Comparison of ENCODE assay signal across 8 cellular contexts in the genomic region with DNA sequence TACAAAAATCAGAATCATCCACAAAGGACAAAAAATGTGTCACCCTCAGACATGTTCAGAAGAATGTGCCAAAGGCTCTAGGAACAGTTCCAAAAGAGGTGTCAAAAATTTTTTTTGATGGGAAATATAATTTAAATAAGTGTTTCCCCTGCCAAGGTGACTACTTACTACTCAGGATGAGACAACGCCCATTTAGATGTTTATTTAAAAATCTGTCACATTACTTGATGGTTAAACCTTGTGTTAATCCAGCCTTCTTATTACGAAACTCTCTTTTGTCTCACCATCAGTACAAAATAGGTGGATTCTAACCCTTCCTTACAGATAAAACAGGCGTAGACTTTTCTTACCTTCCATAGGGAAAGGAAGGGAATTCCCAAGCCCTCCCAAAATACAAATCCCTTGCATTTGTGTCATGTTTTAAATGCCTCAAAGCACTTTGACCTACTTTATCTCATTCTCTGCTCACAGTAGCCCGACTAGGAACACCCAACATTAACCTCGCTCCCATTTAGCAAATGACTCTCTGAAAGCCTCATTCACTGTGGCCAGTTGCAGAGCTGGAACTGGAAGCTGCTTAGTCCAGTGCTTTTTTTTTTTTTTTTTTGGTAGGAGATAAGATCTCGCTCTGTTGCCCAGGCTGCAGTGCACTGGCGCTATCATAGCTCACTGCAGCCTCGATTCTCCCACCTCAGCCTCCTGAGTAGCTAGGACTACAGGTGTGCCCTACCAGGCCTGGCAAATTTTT. TPM values are rescaled to one million over a fixed set of nuclear protein-coding genes. Genes with fewer than 3 reads are reported as not detected.
DNase-seq lines count a peak whose midpoint lies in the region; ATAC-seq and TF ChIP-seq lines count a peak whose summit lies in the region.

No MANE protein-coding gene starts in this region.

- H3K9me3 ChIP-seq in Caco-2 (no peaks in the 10 kb centered on the region), RWPE2 (ENCODE audit: severe bottlenecking) (no peaks in the 10 kb centered on the region)

- H3K27ac Mint-ChIP-seq in Caco-2 (ENCODE audit: unreplicated experiment): peak overlapping the region; percentile 53
- H3K27ac Mint-ChIP-seq in nephron: peak overlapping the region; percentile 28 to 67 (median 53)

- H3K27me3 Mint-ChIP-seq in Caco-2 (ENCODE audit: insufficient read depth, unreplicated experiment): no peaks in the 10 kb centered on the region
- H3K27me3 Mint-ChIP-seq in nephron (ENCODE audit: low read depth): peaks cover 8% of the 10 kb centered on the region

- CTCF ChIA-PET in Caco-2 (lab: Charles Lee): interaction anchor here (0.6 to 2.1 kb wide), 2 partner anchors 38 to 74 kb away, joined by 3 to 9 read pairs; no protein-coding TSS in a partner anchor

- no TSS peak for BruUV-seq in Caco-2 (replicated peaks; lab: Mats Ljungman, UMichigan)

- no peaks in the 10 kb centered on the region for H3K36me3 ChIP-seq in Caco-2 (ENCODE audit: control insufficient read depth, insufficient read depth, low read length)
- no peaks in the 10 kb centered on the region for H3K36me3 ChIP-seq in RWPE2 (ENCODE audit: low read depth)

- no peak for ATAC-seq in RWPE2 (ENCODE audit: low read depth)
- peak; percentile 10 for ATAC-seq in esophagus mucosa
- no peak for ATAC-seq in HG02885 (IDR thresholded peaks at IDR 0.05; ENCODE audit: poor library complexity, unreplicated experiment)

- intact Hi-C loops in Caco-2 (cut with micrococcal nuclease; ENCODE audit: unreplicated experiment): no loop called here

- H3K36me3 Mint-ChIP-seq in Caco-2 (ENCODE audit: insufficient read depth, unreplicated experiment) (peaks cover 5% of the 10 kb centered on the region), nephron (ENCODE audit: low read depth) (no peaks in the 10 kb centered on the region)

- POLR2A ChIA-PET in Caco-2 (lab: Charles Lee): interaction anchor here (0.7 to 1.0 kb wide), 2 partner anchors 87 to 1289 kb away, joined by 5 to 13 read pairs; a partner anchor contains a TSS

- peak overlapping the region; percentile 74 for H3K27ac ChIP-seq in RWPE2 (ENCODE audit: poor library complexity, severe bottlenecking)

- H3K9me3 Mint-ChIP-seq in Caco-2 (ENCODE audit: unreplicated experiment) (no peaks in the 10 kb centered on the region), nephron (no peaks in the 10 kb centered on the region)

- DNase-seq in Caco-2: peak; percentile 37 to 56
- no peak for DNase-seq in RWPE2 (ENCODE audit: low spot score)
- DNase-seq in SKM-1 treated with dmso at 0.1 percent for 144 hours (lab: John Stamatoyannopoulos, UW; ENCODE audit: unreplicated experiment): no peak
- DNase-seq in UCSD-AML1 (lab: John Stamatoyannopoulos, UW; ENCODE audit: unreplicated experiment): no peak
- DNase-seq in NCI-H1694 (lab: John Stamatoyannopoulos, UW): no peak

- H3K4me3 ChIP-seq in Caco-2 (ENCODE audit: low read depth, low read length) (no peak overlapping the region), RWPE2 (ENCODE audit: severe bottlenecking) (no peak overlapping the region)

- no peaks in the 10 kb centered on the region for H3K27me3 ChIP-seq in Caco-2 (replicated peaks; ENCODE audit: control insufficient read depth, insufficient read depth, low read length)
- H3K27me3 ChIP-seq in RWPE2 (ENCODE audit: insufficient read depth, poor library complexity, severe bottlenecking): no peaks in the 10 kb centered on the region

- H3K4me1 Mint-ChIP-seq in Caco-2 (ENCODE audit: low read depth, unreplicated experiment) (peaks cover 36% of the 10 kb centered on the region), nephron (peaks cover 33% of the 10 kb centered on the region)

- TF ChIP-seq CTCF in Caco-2 (IDR thresholded peaks at IDR 0.05; ENCODE audit: insufficient read depth in 1 of 2, low read depth in 1 of 2, low read length in 1 of 2, severe bottlenecking in 1 of 2, unreplicated experiment in 1 of 2): no peak
- TF ChIP-seq CTCF in RWPE2 (IDR thresholded peaks at IDR 0.05; ENCODE audit: poor library complexity, severe bottlenecking): no peak
- TF ChIP-seq CTCF in nephron (IDR thresholded peaks at IDR 0.05; ENCODE audit: unreplicated experiment in 3 of 3): no peak

- H3K4me3 Mint-ChIP-seq in Caco-2 (ENCODE audit: unreplicated experiment) (peak overlapping the region; percentile 55), nephron (peak overlapping the region in 1 of 3 experiments; percentile 4)

- peaks cover 52% of the 10 kb centered on the region for H3K4me1 ChIP-seq in Caco-2
- H3K4me1 ChIP-seq in RWPE2 (ENCODE audit: insufficient read depth, poor library complexity, severe bottlenecking): peaks cover 52% of the 10 kb centered on the region

RNA-seq across cellular contexts. Expression of a gene that starts 5.8 kb away (rescaled TPM):
- total RNA-seq in Caco-2 (2022): 38.0 and 39.1 TPM in 2 replicates
- total RNA-seq in esophagus mucosa: 16.9 TPM

Comparison
In these comparisons a context has a peak if more than half of its experiments do, and no peak if none do; other contexts are left out.
1. DNase-seq: peak in Caco-2 (2 of 2); none in RWPE2 (single experiment), SKM-1 treated with dmso at 0.1 percent for 144 hours (single experiment), UCSD-AML1 (single experiment) and NCI-H1694 (single experiment).